ENCODE assay signal across 19 cellular contexts in the genomic region with DNA sequence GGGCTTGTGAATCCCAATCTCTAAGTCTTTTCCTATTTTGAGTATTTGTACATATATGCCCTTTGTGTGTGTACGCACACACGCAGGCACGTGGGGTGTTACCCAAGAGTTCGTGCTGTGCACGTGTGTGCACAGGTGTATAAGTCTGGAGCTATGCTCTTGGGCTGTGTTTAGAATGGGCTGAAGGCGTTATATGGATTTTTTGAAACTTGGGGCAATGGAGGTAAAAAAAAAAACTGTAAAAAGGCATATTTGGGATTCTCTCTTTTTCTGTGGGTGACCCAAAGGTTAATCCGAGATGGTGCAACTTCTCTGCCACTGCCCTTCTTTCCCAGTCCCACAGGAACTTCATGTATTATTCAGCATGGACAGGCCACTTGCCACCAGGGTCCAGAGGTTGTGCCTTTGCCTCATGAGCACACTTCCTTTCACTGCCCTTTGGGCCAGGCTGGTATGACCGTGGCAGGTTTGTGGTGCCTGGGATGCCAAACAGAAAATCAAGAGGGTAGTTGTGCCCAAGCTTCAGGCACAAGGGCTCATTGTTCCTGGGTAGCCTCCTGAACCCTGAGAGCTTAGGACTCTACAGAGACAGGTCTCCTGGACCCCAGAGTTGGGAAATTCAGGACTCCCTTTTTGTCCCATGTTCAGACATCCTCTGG. TPM values are rescaled to one million over a fixed set of nuclear protein-coding genes. Genes with fewer than 3 reads are reported as not detected.
A peak's percentile ranks its signal among the peaks of the same experiment; 100 is the strongest.
DNase-seq lines count a peak whose midpoint lies in the region; ATAC-seq, FAIRE-seq and TF ChIP-seq lines count a peak whose summit lies in the region.
"Had no signal": no experiment of that assay in that cellular context is flagged by ENCODE, and none has a peak within 500 bp of the region (broad histone marks: within the 10 kb centered on the region; RNA-seq: fewer than 3 reads in every experiment).

No MANE protein-coding gene starts in this region.

- CTCF ChIA-PET in IMR-90 (lab: Yijun Ruan, JAX), result interaction anchor here (1.7 kb wide), 1 partner anchor 8 kb away, joined by 4 read pairs; no protein-coding TSS in a partner anchor

- H2BK120ac ChIP-seq in IMR-90 (ENCODE audit: low read depth, low read length), result peak overlapping the region; percentile 98

- no TSS peak for BruUV-seq in IMR-90 (replicated peaks; lab: Mats Ljungman, UMichigan)

- peak overlapping the region; percentile 44; the same call in 1 of the 2 replicates for H3K23ac ChIP-seq in IMR-90 (ENCODE audit: low read depth, low read length)

- POLR2A ChIA-PET in IMR-90 (lab: Charles Lee; ENCODE audit: unreplicated experiment), result no interaction called here

- DNase-seq in IMR-90 (no peak), astrocyte of the spinal cord (ENCODE audit: low read depth, low spot score) (no peak), keratinocyte (ENCODE audit: low read depth, low spot score) (no peak), small intestine (peak; percentile 79), DMS 273 treated with DMSO at 0.1 percent for 48 hours (lab: John Stamatoyannopoulos, UW) (no peak), H4 (ENCODE audit: low spot score) (no peak)
- DNase-seq: activated CD4-positive, alpha-beta T cell treated with anti-CD3 and anti-CD28 coated beads for 36 hours; activated CD8-positive, alpha-beta memory T cell treated with anti-CD3 and anti-CD28 coated beads, Interleukin-2, amount 10 ng/mL, durations not matched to agents 7 days and 5 days; cerebellar nuclear complex; EL; NCI-H1930; NCI-H510A treated with DMSO at 0.1 percent for 48 hours; stimulated activated CD4-positive, alpha-beta T cell treated with anti-CD3 and anti-CD28 coated beads, Interleukin-4, amount 100 ng/mL, for 1 hour; T1000 had no signal

- no peak overlapping the region; a peak in 1 of 4 replicates for H4K8ac ChIP-seq in IMR-90 (ENCODE audit: low read depth in 2 of 2, low read length in 2 of 2)

- H3K9me3 ChIP-seq in IMR-90 (ENCODE audit: control insufficient read depth, insufficient read depth, low read length), result no peaks in the 10 kb centered on the region
- no peaks in the 10 kb centered on the region for H3K9me3 ChIP-seq in keratinocyte (ENCODE audit: control insufficient read depth, low read depth, low read length)
- H3K9me3 ChIP-seq in small intestine (ENCODE audit: control insufficient read depth, low read depth), result no peaks in the 10 kb centered on the region

- H3K79me1 ChIP-seq in IMR-90 (ENCODE audit: low read depth in 1 of 2, low read length in 2 of 2), result peaks cover 6 to 48% of the 10 kb centered on the region in 2 experiments; a peak in 3 of 4 replicates

- no peak overlapping the region for H3K4me3 ChIP-seq in IMR-90 (ENCODE audit: insufficient read depth, low read depth, low read length)
- H3K4me3 ChIP-seq in astrocyte of the spinal cord (ENCODE audit: low read depth, low read length), result peak overlapping the region; percentile 45
- peak overlapping the region; percentile 61 to 90 (median 72) for H3K4me3 ChIP-seq in keratinocyte (ENCODE audit: control insufficient read depth in 2 of 3, extremely low read depth in 1 of 3, insufficient read depth in 2 of 3, low read depth in 1 of 3, low read length in 3 of 3)
- H3K4me3 ChIP-seq in small intestine (ENCODE audit: low read depth in 1 of 2, low read length in 2 of 2), result peak overlapping the region in 1 of 2 donors; percentile 79
- H3K4me3 ChIP-seq: SK-N-MC had no signal

- H3K27me3 ChIP-seq in IMR-90 (ENCODE audit: control insufficient read depth, insufficient read depth, low read length), result peaks cover 5% of the 10 kb centered on the region; the same call in 1 of the 2 replicates
- H3K27me3 ChIP-seq in keratinocyte (ENCODE audit: control insufficient read depth, extremely low read depth, insufficient read depth, low read length), result no peaks in the 10 kb centered on the region
- peaks cover 0 to 11% of the 10 kb centered on the region in 2 donors for H3K27me3 ChIP-seq in small intestine (ENCODE audit: control insufficient read depth in 2 of 2, insufficient read depth in 2 of 2, low read length in 2 of 2)

- intact Hi-C loops in IMR-90 (cut with micrococcal nuclease), result no loop called here

- dilution Hi-C loops in IMR-90 (cut with HindIII; ENCODE audit: low sequenced_read_pairs, unreplicated experiment), result no loop called here
- dilution Hi-C loops in keratinocyte (cut with MboI; ENCODE audit: extremely low pct_ligation_motif_present, low sequenced_read_pairs), result no loop called here

- peak overlapping the region; percentile 97; the same call in 1 of the 3 replicates for H2BK15ac ChIP-seq in IMR-90 (ENCODE audit: low read depth, low read length)

- WGBS in IMR-90 (ENCODE audit: extremely low coverage in 2 of 2, insufficient read length in 1 of 2), 2 experiments, result 100% methylated on average over 5 of the region's 8 CpGs; no CpG with 5 or more reads in 1 of the 2 experiments
- 36 to 79% (median 52%) methylated on average over 8 of the region's 8 CpGs for WGBS in small intestine, 3 donors

- H2AK9ac ChIP-seq in IMR-90 (replicated peaks; ENCODE audit: low read depth, low read length, poor library complexity), result peak overlapping the region; percentile 31

- H3K9me1 ChIP-seq in IMR-90 (ENCODE audit: insufficient read depth, low read length) (peaks cover 39% of the 10 kb centered on the region), keratinocyte (ENCODE audit: control insufficient read depth, extremely low read depth, insufficient read depth, low read length) (no peaks in the 10 kb centered on the region)

- peak overlapping the region; percentile 50; the same call in 1 of the 2 replicates for H3K14ac ChIP-seq in IMR-90 (replicated peaks; ENCODE audit: low read depth, low read length)

- H2AFZ ChIP-seq in IMR-90 (replicated peaks; ENCODE audit: low read length, poor library complexity) (peak overlapping the region; percentile 49), keratinocyte (ENCODE audit: control insufficient read depth, low read length) (no peak overlapping the region)

- H3K79me2 ChIP-seq in keratinocyte (ENCODE audit: control insufficient read depth, insufficient read depth, low read length), result peaks cover 36% of the 10 kb centered on the region

- no peak overlapping the region for H3K56ac ChIP-seq in IMR-90 (ENCODE audit: extremely low read depth, insufficient read depth, low read length)

- H3K18ac ChIP-seq in IMR-90 (ENCODE audit: low read depth, low read length), result no peak overlapping the region

- no peak for TF ChIP-seq POLR2A in IMR-90 (IDR thresholded peaks at IDR 0.05; ENCODE audit: low read depth, low read length)

- in situ Hi-C loops in IMR-90 (cut with MboI; ENCODE audit: low sequenced_read_pairs), result loop anchor here (5.0 kb wide), 1 partner anchor 41 kb away; no protein-coding TSS in a partner anchor
- in situ Hi-C loops in astrocyte of the spinal cord (cut with HindIII; ENCODE audit: low sequenced_read_pairs), result no loop called here

- ATAC-seq in IMR-90 (ENCODE audit: low read depth) (no peak), HG03095 (IDR thresholded peaks at IDR 0.05; ENCODE audit: unreplicated experiment) (no peak), HG03196 (IDR thresholded peaks at IDR 0.05; ENCODE audit: unreplicated experiment) (no peak)
- ATAC-seq: activated CD4-positive, alpha-beta T cell treated with anti-CD3 and anti-CD28 coated beads for 36 hours; activated CD8-positive, alpha-beta memory T cell treated with anti-CD3 and anti-CD28 coated beads, Interleukin-2, amount 10 ng/mL, durations not matched to agents 7 days and 5 days had no signal

- H2BK5ac ChIP-seq in IMR-90 (ENCODE audit: low read depth, low read length, poor library complexity, severe bottlenecking), result no peak overlapping the region

- TF ChIP-seq CTCF in IMR-90 (conservative IDR thresholded peaks at IDR 0.05; ENCODE audit: low read depth, low read length) (no peak), astrocyte of the spinal cord (IDR thresholded peaks at IDR 0.05; ENCODE audit: low read depth, low read length) (no peak), keratinocyte (optimal IDR thresholded peaks at IDR 0.05 in 1 of 3, IDR thresholded peaks at IDR 0.05 in 1 of 3, conservative IDR thresholded peaks at IDR 0.05 in 1 of 3; ENCODE audit: extremely low read depth in 1 of 3, insufficient read depth in 2 of 3, low read length in 3 of 3) (no peak)

- H2AK5ac ChIP-seq in IMR-90 (ENCODE audit: low read depth, low read length), result peak overlapping the region; percentile 99

- TF ChIP-seq RAD21 in IMR-90 (IDR thresholded peaks at IDR 0.05; ENCODE audit: low read length), result no peak

- H3K4me2 ChIP-seq in IMR-90 (ENCODE audit: low read depth, low read length) (no peak overlapping the region; the same call in 1 of the 2 replicates), keratinocyte (ENCODE audit: control insufficient read depth, extremely low read depth, insufficient read depth, low read depth, low read length) (peak overlapping the region; percentile 96)

- H4K20me1 ChIP-seq in IMR-90 (ENCODE audit: insufficient read depth, low read length) (peaks cover 11% of the 10 kb centered on the region), keratinocyte (ENCODE audit: control insufficient read depth, extremely low read depth, insufficient read depth, low read length) (no peaks in the 10 kb centered on the region)

- H4K91ac ChIP-seq in IMR-90 (ENCODE audit: insufficient read depth, low read depth, low read length), result peak overlapping the region; percentile 73

- FAIRE-seq in keratinocyte (lab: Jason Lieb, UNC) (no peak), small intestine (lab: Jason Lieb, UNC) (no peak)

- H3K4me1 ChIP-seq in IMR-90 (ENCODE audit: control insufficient read depth, insufficient read depth, low read length), result peaks cover 39% of the 10 kb centered on the region
- peaks cover 64% of the 10 kb centered on the region for H3K4me1 ChIP-seq in keratinocyte (ENCODE audit: control insufficient read depth, extremely low read depth, insufficient read depth, low read length)
- H3K4me1 ChIP-seq in small intestine (ENCODE audit: control insufficient read depth in 2 of 2, insufficient read depth in 1 of 2, low read depth in 1 of 2, low read length in 1 of 2), result peaks cover 6 to 9% of the 10 kb centered on the region in 2 donors

- H3K9ac ChIP-seq in IMR-90 (ENCODE audit: low read depth, low read length) (no peak overlapping the region), keratinocyte (ENCODE audit: control insufficient read depth, extremely low read depth, insufficient read depth, low read length) (peak overlapping the region; percentile 13)

- peak overlapping the region; percentile 93 for H3K4ac ChIP-seq in IMR-90 (ENCODE audit: low read depth, low read length)

- peak overlapping the region; percentile 84 for H2BK20ac ChIP-seq in IMR-90 (ENCODE audit: low read depth, low read length)

- no peaks in the 10 kb centered on the region for H3K36me3 ChIP-seq in IMR-90 (ENCODE audit: control insufficient read depth, insufficient read depth, low read length)
- H3K36me3 ChIP-seq in keratinocyte (ENCODE audit: control insufficient read depth in 2 of 2, extremely low read depth in 1 of 2, insufficient read depth in 2 of 2, low read length in 2 of 2), result peaks cover 0 to 5% of the 10 kb centered on the region in 2 experiments
- H3K36me3 ChIP-seq in small intestine (ENCODE audit: control insufficient read depth in 2 of 2, insufficient read depth in 2 of 2, low read length in 2 of 2), result no peaks in the 10 kb centered on the region

- H3K27ac ChIP-seq in IMR-90 (ENCODE audit: insufficient read depth, low read length), result no peak overlapping the region
- H3K27ac ChIP-seq in keratinocyte (ENCODE audit: control insufficient read depth, insufficient read depth, low read length), result peak overlapping the region; percentile 24
- H3K27ac ChIP-seq in small intestine (ENCODE audit: low read depth in 1 of 2, low read length in 1 of 2), result peak overlapping the region; percentile 4 to 87
- H3K27ac ChIP-seq: SK-N-MC had no signal

- no peak overlapping the region for H4K5ac ChIP-seq in IMR-90 (ENCODE audit: low read depth, low read length)

RNA-seq across cellular contexts. Expression of gene ABCC3, which starts 1.6 kb away (rescaled TPM):
- 2.2 and 3.2 TPM in 2 replicates for total RNA-seq in IMR-90 (2012; rRNA removed)
- polyA plus RNA-seq in IMR-90 (2012; rRNA removed) (6.0 and 6.6 TPM in 2 replicates), keratinocyte (39.6 to 61.6 TPM (median 41.7 TPM) in 3 replicates), small intestine (100 to 1,000 TPM in 1 of 3 donors, 10 to 100 TPM in 2; 36.7 to 131 (median 99.3) TPM)
- 1.7 and 5.8 TPM in 2 replicates for polyA plus RNA-seq in IMR-90 (2012; cell fraction: cytosol; rRNA removed)
- polyA plus RNA-seq in IMR-90 (2012; cell fraction: nucleus; rRNA removed; ENCODE audit: low replicate concordance), result 61.3 and 69.4 TPM in 2 replicates
- 16.7 TPM for polyA plus RNA-seq in keratinocyte (2011; ENCODE audit: low read depth)
- polyA plus RNA-seq in keratinocyte (2011; cell fraction: cytosol; rRNA removed), result 18.2 and 18.5 TPM in 2 replicates
- 184 and 229 TPM in 2 replicates for polyA plus RNA-seq in keratinocyte (2011; cell fraction: nucleus; rRNA removed)
- polyA plus RNA-seq in keratinocyte (2012; ENCODE audit: low replicate concordance), result 28.9 and 55.8 TPM in 2 replicates
- polyA minus RNA-seq in keratinocyte, result 52.7 to 126 TPM (median 73.7 TPM) in 3 replicates
- 38.4 TPM for polyA minus RNA-seq in keratinocyte (2011; cell fraction: cytosol; rRNA and poly(A)+ RNA removed)
- 116 and 134 TPM in 2 replicates for polyA minus RNA-seq in keratinocyte (2011; cell fraction: nucleus; rRNA and poly(A)+ RNA removed)
- 15.2 and 16.0 TPM in 2 replicates for total RNA-seq in H4 (2014; rRNA removed; shearing (Covaris generic))
- total RNA-seq: activated CD4-positive, alpha-beta T cell treated with anti-CD3 and anti-CD28 coated beads for 36 hours; activated CD8-positive, alpha-beta memory T cell treated with anti-CD3 and anti-CD28 coated beads, Interleukin-2, amount 10 ng/mL, durations not matched to agents 7 days and 5 days; activated T-helper 2 cell treated with anti-CD3 and anti-CD28 coated beads, Interferon-gamma antibody, Interleukin-2, Interleukin-4, amounts not matched to agents 10 μg/mL and 5 μg/mL and 100 μg/mL, durations not matched to agents 14 hours and 24 hours and 36 hours; GM23338 had no signal
- polyA plus RNA-seq: GM23338 had no signal
